ENCODE assay signal across 1 cellular context in genomic region chr6:37106982-37107453, GRCh38.
TF ChIP-seq lines count a peak whose summit lies in the region.

No MANE protein-coding gene starts in this region.

TF ChIP-seq in IMR-90, 13 proteins besides CTCF, POLR2A, EP300 and RAD21 (continued from another document):
- TF ChIP-seq SMC3 (IDR thresholded peaks at IDR 0.05; ENCODE audit: low read depth, low read length) (no peak), MAFK (IDR thresholded peaks at IDR 0.05; ENCODE audit: low read depth, low read length) (no peak), CEBPB (IDR thresholded peaks at IDR 0.05; ENCODE audit: low read depth, low read length) (no peak), RFX5 (IDR thresholded peaks at IDR 0.05; ENCODE audit: low read depth, low read length) (no peak)
